In genomic region chr15:80152896-80153876, GRCh38 we compare ENCODE assay signal across 1 cellular context.
TF ChIP-seq lines count a peak whose summit lies in the region.

Gene FAH (plus strand): TSS chr15:80152999. CDS start chr15:80153055, 56 bp downstream.

TF ChIP-seq in HepG2, 621 proteins besides CTCF, POLR2A, EP300 and RAD21 (continued from another document and continues in another):
- no peak for TF ChIP-seq PRDM4 (CRISPR knock-in tag; IDR thresholded peaks at IDR 0.05; ENCODE audit: borderline replicate concordance)
- peak; percentile 95 for TF ChIP-seq PRDM15 (CRISPR knock-in tag; IDR thresholded peaks at IDR 0.05)
- TF ChIP-seq ZIK1 (CRISPR knock-in tag; IDR thresholded peaks at IDR 0.05; ENCODE audit: borderline replicate concordance, low read depth): no peak
- TF ChIP-seq ZNF574 (CRISPR knock-in tag; IDR thresholded peaks at IDR 0.05): peak; percentile 49
- no peak for TF ChIP-seq NRL (CRISPR knock-in tag; IDR thresholded peaks at IDR 0.05; ENCODE audit: borderline replicate concordance)
- no peak for TF ChIP-seq ZNF891 (CRISPR knock-in tag; IDR thresholded peaks at IDR 0.05)
- TF ChIP-seq ZNF251 (CRISPR knock-in tag; IDR thresholded peaks at IDR 0.05): no peak
- no peak for TF ChIP-seq ZBTB49 (CRISPR knock-in tag; IDR thresholded peaks at IDR 0.05; ENCODE audit: borderline replicate concordance)
- TF ChIP-seq CHCHD3 (CRISPR knock-in tag; IDR thresholded peaks at IDR 0.05): peak; percentile 74; the same call in 1 of the 2 replicates
- peak; percentile 64; the same call in 1 of the 2 replicates for TF ChIP-seq TAF1 (CRISPR knock-in tag; IDR thresholded peaks at IDR 0.05)
- no peak for TF ChIP-seq REPIN1 (CRISPR knock-in tag; IDR thresholded peaks at IDR 0.05; ENCODE audit: borderline replicate concordance, low read depth)
- no peak for TF ChIP-seq TCF7 (IDR thresholded peaks at IDR 0.05; ENCODE audit: low read depth)
- no peak for TF ChIP-seq ZFP41 (CRISPR knock-in tag; IDR thresholded peaks at IDR 0.05; ENCODE audit: borderline replicate concordance)
- TF ChIP-seq ATF1 (CRISPR knock-in tag; IDR thresholded peaks at IDR 0.05): no peak
- TF ChIP-seq DNMT1 (CRISPR knock-in tag; IDR thresholded peaks at IDR 0.05): no peak
- no peak for TF ChIP-seq RERE (CRISPR knock-in tag; IDR thresholded peaks at IDR 0.05; ENCODE audit: low read depth)
- peak; percentile 56; the same call in 1 of the 2 replicates for TF ChIP-seq ZSCAN25 (CRISPR knock-in tag; IDR thresholded peaks at IDR 0.05)
- no peak for TF ChIP-seq ARNT (IDR thresholded peaks at IDR 0.05)
- TF ChIP-seq ZNF547 (CRISPR knock-in tag; IDR thresholded peaks at IDR 0.05): peak; percentile 52; the same call in 1 of the 2 replicates
- peak; percentile 94 for TF ChIP-seq ZFX (CRISPR knock-in tag; IDR thresholded peaks at IDR 0.05; ENCODE audit: low read depth)
- TF ChIP-seq ZNF704 (CRISPR knock-in tag; IDR thresholded peaks at IDR 0.05; ENCODE audit: borderline replicate concordance): peak; percentile 24; the same call in 1 of the 2 replicates
- TF ChIP-seq THAP8 (CRISPR knock-in tag; IDR thresholded peaks at IDR 0.05; ENCODE audit: borderline replicate concordance): no peak
- peak; percentile 42; the same call in 1 of the 2 replicates for TF ChIP-seq ZNF501 (CRISPR knock-in tag; IDR thresholded peaks at IDR 0.05)
- TF ChIP-seq MAFK (conservative IDR thresholded peaks at IDR 0.05 in 1 of 2, IDR thresholded peaks at IDR 0.05 in 1 of 2; ENCODE audit: low read length in 2 of 2): no peak
- no peak for TF ChIP-seq SMARCC2 (IDR thresholded peaks at IDR 0.05)
- TF ChIP-seq GMEB2 (CRISPR knock-in tag; IDR thresholded peaks at IDR 0.05; ENCODE audit: low read depth): no peak
- 0 out of 2 replicates have a peak, but pooled peaks have one; percentile 24 for TF ChIP-seq PHF21A (CRISPR knock-in tag; IDR thresholded peaks at IDR 0.05)
- TF ChIP-seq FOXO4 (CRISPR knock-in tag; conservative IDR thresholded peaks at IDR 0.05): no peak
